Comparison of ENCODE assay signal across 8 cellular contexts in the genomic region with DNA sequence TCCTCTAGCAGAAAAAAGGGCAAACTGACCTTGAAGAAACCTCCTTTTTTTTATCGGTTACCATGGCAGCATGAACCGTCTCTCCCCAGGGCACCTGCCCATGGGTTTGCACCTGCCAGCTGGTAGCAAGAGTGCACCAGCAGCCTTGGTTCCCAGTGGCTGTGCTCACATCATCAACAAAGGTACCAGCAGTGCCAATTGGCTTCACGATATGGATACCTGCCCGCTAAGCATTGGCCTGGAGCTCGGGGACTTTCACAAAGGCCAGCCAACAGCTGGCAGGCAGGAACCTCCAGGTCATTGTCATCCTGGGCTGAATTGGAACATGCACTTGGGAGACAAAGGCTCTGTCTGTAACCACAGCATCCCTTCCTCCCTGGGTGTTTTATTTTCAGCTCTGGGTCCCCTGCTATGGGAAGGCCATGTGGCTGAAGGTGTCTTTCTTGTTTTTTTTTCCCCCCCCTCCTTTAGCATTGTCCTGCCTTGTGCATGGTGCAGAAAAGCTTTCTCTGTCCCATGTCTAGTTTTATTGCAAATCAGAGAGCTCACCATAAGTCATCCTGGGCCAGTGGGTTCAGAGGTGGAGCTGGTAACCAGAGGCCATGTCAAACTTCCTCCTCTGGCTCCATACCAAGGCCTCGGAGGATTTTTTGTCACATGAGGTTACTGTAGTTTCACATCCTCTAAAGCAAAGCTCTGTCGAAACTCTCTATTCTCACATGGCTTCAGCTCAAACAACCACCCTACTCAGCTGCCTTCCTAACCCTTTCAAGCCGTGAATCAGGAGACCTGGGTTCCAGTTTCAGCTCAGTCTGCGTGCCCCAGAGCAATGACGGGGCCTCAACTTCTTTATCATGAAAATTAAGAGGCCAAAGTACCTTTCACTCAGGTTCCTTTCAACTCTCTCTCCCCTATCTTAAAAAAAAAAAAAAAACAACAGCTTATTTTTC.
A peak's percentile ranks its signal among the peaks of the same experiment; 100 is the strongest.
DNase-seq lines count a peak whose midpoint lies in the region; ATAC-seq and TF ChIP-seq lines count a peak whose summit lies in the region.

No MANE protein-coding gene starts in this region.

- H3K36me3 ChIP-seq in mucosa of descending colon (ENCODE audit: low read depth) (no peaks in the 10 kb centered on the region), upper lobe of right lung (no peaks in the 10 kb centered on the region), vagina (no peaks in the 10 kb centered on the region)

- ATAC-seq in GM19455 (IDR thresholded peaks at IDR 0.05; ENCODE audit: unreplicated experiment): peak; percentile 99
- ATAC-seq in HG03469 (IDR thresholded peaks at IDR 0.05; ENCODE audit: unreplicated experiment): peak; percentile 99
- peak; percentile 86 for ATAC-seq in central memory CD8-positive, alpha-beta T cell (replicated peaks; ENCODE audit: extremely low read depth, poor library complexity, severe bottlenecking)
- ATAC-seq in mucosa of descending colon: peak; percentile 87
- peak; percentile 86 for ATAC-seq in upper lobe of right lung

- H3K4me1 Mint-ChIP-seq in Calu3 (ENCODE audit: low read depth, unreplicated experiment): peaks cover 69% of the 10 kb centered on the region
- peaks cover 13% of the 10 kb centered on the region for H3K4me1 Mint-ChIP-seq in central memory CD8-positive, alpha-beta T cell

- H3K9me3 Mint-ChIP-seq in Calu3 (ENCODE audit: low read depth, unreplicated experiment): peaks cover 3% of the 10 kb centered on the region
- H3K9me3 Mint-ChIP-seq in central memory CD8-positive, alpha-beta T cell: peaks cover 4% of the 10 kb centered on the region

- H3K9me3 ChIP-seq in mucosa of descending colon (no peaks in the 10 kb centered on the region), upper lobe of right lung (no peaks in the 10 kb centered on the region), vagina (no peaks in the 10 kb centered on the region)

- H3K27me3 Mint-ChIP-seq in Calu3 (ENCODE audit: unreplicated experiment): no peaks in the 10 kb centered on the region
- H3K27me3 Mint-ChIP-seq in central memory CD8-positive, alpha-beta T cell: peaks cover 27% of the 10 kb centered on the region

- H3K4me3 ChIP-seq in mucosa of descending colon (no peak overlapping the region), upper lobe of right lung (no peak overlapping the region), vagina (no peak overlapping the region)

- H3K27me3 ChIP-seq in upper lobe of right lung (no peaks in the 10 kb centered on the region), vagina (no peaks in the 10 kb centered on the region)

- H3K4me1 ChIP-seq in mucosa of descending colon (ENCODE audit: low read depth) (no peaks in the 10 kb centered on the region), upper lobe of right lung (peaks cover 6% of the 10 kb centered on the region), vagina (peaks cover 13% of the 10 kb centered on the region)

- DNase-seq in Calu3: no peak
- peak; percentile 100 for DNase-seq in RPMI8226
- peak in 1 of 2 donors; percentile 27 for DNase-seq in central memory CD8-positive, alpha-beta T cell (ENCODE audit: low spot score in 2 of 2)
- peak in 2 of 3 donors; percentile 36 to 52 for DNase-seq in mucosa of descending colon
- DNase-seq in upper lobe of right lung: no peak
- no peak for DNase-seq in vagina (ENCODE audit: extremely low spot score in 2 of 2)

- BruUV-seq in Calu3 (replicated peaks; lab: Mats Ljungman, UMichigan): no TSS peak

- peak overlapping the region; percentile 52 for H3K4me3 Mint-ChIP-seq in Calu3 (ENCODE audit: low read depth, unreplicated experiment)
- no peak overlapping the region for H3K4me3 Mint-ChIP-seq in central memory CD8-positive, alpha-beta T cell

- intact Hi-C loops in Calu3 (cut with micrococcal nuclease; ENCODE audit: unreplicated experiment): no loop called here
- intact Hi-C loops in mucosa of descending colon (cut with DNase I, micrococcal nuclease): no loop called here
- intact Hi-C loops in upper lobe of right lung (cut with DNase I): no loop called here
- intact Hi-C loops in vagina (cut with DNase I): no loop called here

- H3K27ac ChIP-seq in upper lobe of right lung (no peak overlapping the region), vagina (no peak overlapping the region)

- peak overlapping the region; percentile 17 for H3K27ac Mint-ChIP-seq in Calu3 (ENCODE audit: unreplicated experiment)
- H3K27ac Mint-ChIP-seq in central memory CD8-positive, alpha-beta T cell (ENCODE audit: low read depth): peak overlapping the region; percentile 78

- CTCF ChIA-PET in Calu3 (lab: Charles Lee): interaction anchor here (0.7 to 1.0 kb wide), 3 partner anchors 23 to 144 kb away, joined by 3 to 6 read pairs (median 5); no protein-coding TSS in a partner anchor

- no peak for TF ChIP-seq CTCF in Calu3 (IDR thresholded peaks at IDR 0.05; ENCODE audit: unreplicated experiment)
- no peak for TF ChIP-seq CTCF in mucosa of descending colon (IDR thresholded peaks at IDR 0.05)
- TF ChIP-seq CTCF in upper lobe of right lung (IDR thresholded peaks at IDR 0.05): no peak
- TF ChIP-seq CTCF in vagina (IDR thresholded peaks at IDR 0.05): no peak

- H3K36me3 Mint-ChIP-seq in Calu3 (ENCODE audit: insufficient read depth, unreplicated experiment): peaks cover 3% of the 10 kb centered on the region
- no peaks in the 10 kb centered on the region for H3K36me3 Mint-ChIP-seq in central memory CD8-positive, alpha-beta T cell (ENCODE audit: insufficient read depth)

- TF ChIP-seq POLR2A in vagina (IDR thresholded peaks at IDR 0.05): no peak

Comparison
In these comparisons a context has a peak if more than half of its experiments do, and no peak if none do; other contexts are left out.
1. DNase-seq: peak in RPMI8226 (single experiment) and mucosa of descending colon (2 of 3); none in Calu3 (single experiment), upper lobe of right lung (single experiment) and vagina (0 of 2).
2. Peak in every context shown above with its lines, with median percentiles within 50 percentile points of each other: ATAC-seq.